ENCODE assay signal across 16 cellular contexts in the genomic region with DNA sequence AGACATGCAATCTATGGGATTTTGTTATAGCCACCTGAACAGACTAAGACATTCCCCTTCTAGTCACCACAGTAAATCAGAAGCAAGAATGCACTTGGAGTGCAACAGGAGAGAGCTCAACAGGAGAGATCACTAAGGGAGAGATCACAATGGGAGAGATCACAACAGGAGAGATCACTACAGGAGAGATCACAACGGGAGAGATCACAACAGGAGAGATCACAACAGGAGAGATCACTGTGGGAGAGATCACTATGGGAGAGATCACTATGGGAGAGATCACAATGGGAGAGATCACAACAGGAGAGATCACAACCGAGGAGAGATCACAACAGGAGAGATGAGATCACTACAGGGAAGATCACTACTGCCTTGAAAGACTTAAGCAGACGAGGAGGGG.
"Had no signal": no experiment of that assay in that cellular context is flagged by ENCODE, and none has a peak within 500 bp of the region (broad histone marks: within the 10 kb centered on the region; RNA-seq: fewer than 3 reads in every experiment).

No MANE protein-coding gene starts in this region.

- H3K27me3 ChIP-seq: dorsolateral prefrontal cortex, right atrium auricular region had no signal

- H3K4me1 ChIP-seq: prostate gland, right atrium auricular region had no signal

- H3K4me3 ChIP-seq: dorsolateral prefrontal cortex, prostate gland, right atrium auricular region, skin epidermis had no signal

- H3K4me3 Mint-ChIP-seq: activated naive CD8-positive, alpha-beta T cell; activated T-helper 1 cell treated with anti-CD3 and anti-CD28 coated beads, Interleukin-12 subunit alpha, Interleukin-12 subunit beta, Interleukin-2, Interleukin-4 antibody, amounts not matched to agents 30 ng/mL and 10 ng/mL and 1 ng/mL, durations not matched to agents 14 hours and 24 hours and 36 hours; neural crest cell; stimulated activated naive CD8-positive, alpha-beta T cell treated with anti-CD3 and anti-CD28 coated beads, Interleukin-15, Interleukin-2, amounts not matched to agents 100 ng/mL and 50 ng/mL, for 24 hours; type B pancreatic cell had no signal

- H3K36me3 Mint-ChIP-seq: type B pancreatic cell had no signal

- H3K36me3 ChIP-seq: prostate gland, right atrium auricular region had no signal

- DNase-seq: activated CD4-positive, alpha-beta T cell treated with anti-CD3 and anti-CD28 coated beads, Interleukin-2, amount 50 U/mL, for 48 hours; activated T-cell treated with anti-CD3 and anti-CD28 coated beads for 4 hours; dorsolateral prefrontal cortex; erythroblast; hypothalamus; islet precursor cell; mammary epithelial cell had no signal

- H3K27ac Mint-ChIP-seq: activated naive CD8-positive, alpha-beta T cell; activated T-helper 1 cell treated with anti-CD3 and anti-CD28 coated beads, Interleukin-12 subunit alpha, Interleukin-12 subunit beta, Interleukin-2, Interleukin-4 antibody, amounts not matched to agents 30 ng/mL and 10 ng/mL and 1 ng/mL, durations not matched to agents 14 hours and 24 hours and 36 hours; stimulated activated naive CD8-positive, alpha-beta T cell treated with anti-CD3 and anti-CD28 coated beads, Interleukin-15, Interleukin-2, amounts not matched to agents 100 ng/mL and 50 ng/mL, for 24 hours; type B pancreatic cell had no signal

- H3K9me3 ChIP-seq: prostate gland, right atrium auricular region had no signal

- ATAC-seq: left lobe of liver had no signal

- H3K27ac ChIP-seq: dorsolateral prefrontal cortex, prostate gland, right atrium auricular region, skin epidermis had no signal
